ENCODE assay signal across 17 cellular contexts in genomic region chr4:168541608-168541953, GRCh38. TPM values are rescaled to one million over a fixed set of nuclear protein-coding genes. Genes with fewer than 3 reads are reported as not detected.
A peak's percentile ranks its signal among the peaks of the same experiment; 100 is the strongest.
DNase-seq lines count a peak whose midpoint lies in the region; ATAC-seq and TF ChIP-seq lines count a peak whose summit lies in the region.
"Had no signal": no experiment of that assay in that cellular context is flagged by ENCODE, and none has a peak within 500 bp of the region (broad histone marks: within the 10 kb centered on the region; RNA-seq: fewer than 3 reads in every experiment).

No MANE protein-coding gene starts in this region.

- no peak for ATAC-seq in T-helper 17 cell
- ATAC-seq in CD4-positive, alpha-beta T cell (ENCODE audit: poor library complexity), result no peak
- ATAC-seq: activated naive CD4-positive, alpha-beta T cell treated with anti-CD3 and anti-CD28 coated beads, Interleukin-2, amount 50 U/mL, for 72 hours; left lobe of liver had no signal

- H3K27me3 Mint-ChIP-seq in T-helper 17 cell, result peaks cover 14% of the 10 kb centered on the region
- peaks cover 13% of the 10 kb centered on the region for H3K27me3 Mint-ChIP-seq in CD4-positive, alpha-beta T cell

- no peaks in the 10 kb centered on the region for H3K36me3 ChIP-seq in ACC112 (ENCODE audit: insufficient read depth, low read length)
- H3K36me3 ChIP-seq in adipocyte (ENCODE audit: control insufficient read depth, insufficient read depth, low read length, severe bottlenecking), result no peaks in the 10 kb centered on the region

- intact Hi-C loops in CD4-positive, alpha-beta T cell (cut with DNase I, micrococcal nuclease), result no loop called here

- no peaks in the 10 kb centered on the region for H3K27me3 ChIP-seq in ACC112 (ENCODE audit: insufficient read depth, low read length)
- no peaks in the 10 kb centered on the region for H3K27me3 ChIP-seq in adipocyte (replicated peaks; ENCODE audit: control insufficient read depth, insufficient read depth, low read length)
- no peaks in the 10 kb centered on the region for H3K27me3 ChIP-seq in CD4-positive, alpha-beta T cell (ENCODE audit: control insufficient read depth, insufficient read depth, low read length)

- H3K9me3 ChIP-seq in adipocyte (ENCODE audit: control insufficient read depth, low read length) (no peaks in the 10 kb centered on the region), T-helper 17 cell (ENCODE audit: control insufficient read depth, low read length, poor library complexity, severe bottlenecking) (no peaks in the 10 kb centered on the region)
- no peaks in the 10 kb centered on the region for H3K9me3 ChIP-seq in CD4-positive, alpha-beta T cell (ENCODE audit: control insufficient read depth, low read length)
- H3K9me3 ChIP-seq: psoas muscle had no signal

- H2AFZ ChIP-seq in ACC112 (ENCODE audit: low read length, unreplicated experiment), result no peak overlapping the region

- H3K27ac Mint-ChIP-seq in T-helper 17 cell, result no peak overlapping the region
- H3K27ac Mint-ChIP-seq in CD4-positive, alpha-beta T cell, result no peak overlapping the region
- H3K27ac Mint-ChIP-seq: activated naive CD4-positive, alpha-beta T cell treated with anti-CD3 and anti-CD28 coated beads, Interleukin-2, amount 50 U/mL, for 72 hours had no signal

- H3K27ac ChIP-seq in ACC112 (ENCODE audit: low read depth, low read length), result peak overlapping the region; percentile 75; the same call in 1 of the 2 replicates
- no peak overlapping the region for H3K27ac ChIP-seq in CD4-positive, alpha-beta T cell (ENCODE audit: low read depth, low read length)

- H3K4me3 Mint-ChIP-seq in T-helper 17 cell, result no peak overlapping the region
- no peak overlapping the region for H3K4me3 Mint-ChIP-seq in CD4-positive, alpha-beta T cell

- H3K9me3 Mint-ChIP-seq in CD4-positive, alpha-beta T cell, result no peaks in the 10 kb centered on the region
- H3K9me3 Mint-ChIP-seq: activated naive CD4-positive, alpha-beta T cell treated with anti-CD3 and anti-CD28 coated beads, Interleukin-2, amount 50 U/mL, for 72 hours had no signal

- no peaks in the 10 kb centered on the region for H3K36me3 Mint-ChIP-seq in T-helper 17 cell (ENCODE audit: low read depth)
- no peaks in the 10 kb centered on the region for H3K36me3 Mint-ChIP-seq in CD4-positive, alpha-beta T cell (ENCODE audit: low read depth)
- H3K36me3 Mint-ChIP-seq: activated naive CD4-positive, alpha-beta T cell treated with anti-CD3 and anti-CD28 coated beads, Interleukin-2, amount 50 U/mL, for 72 hours had no signal

- no peak overlapping the region for H3K4me3 ChIP-seq in ACC112 (ENCODE audit: low read depth, low read length)
- H3K4me3 ChIP-seq in adipocyte (ENCODE audit: low read length), result no peak overlapping the region
- H3K4me3 ChIP-seq in fibroblast of villous mesenchyme (ENCODE audit: low read depth, low read length), result no peak overlapping the region
- H3K4me3 ChIP-seq: psoas muscle had no signal

- POLR2A ChIA-PET in CD4-positive, alpha-beta T cell (lab: Charles Lee), result no interaction called here

- no peak for TF ChIP-seq CTCF in fibroblast of villous mesenchyme (IDR thresholded peaks at IDR 0.05; ENCODE audit: insufficient read depth, low read depth, low read length)
- TF ChIP-seq CTCF in CD4-positive, alpha-beta T cell (IDR thresholded peaks at IDR 0.05), result no peak

- no peak overlapping the region for H3K9ac ChIP-seq in adipocyte (ENCODE audit: low read length)

- peaks cover 33% of the 10 kb centered on the region for H3K4me1 ChIP-seq in ACC112 (ENCODE audit: control insufficient read depth, insufficient read depth, low read length, unreplicated experiment)
- peaks cover 10% of the 10 kb centered on the region for H3K4me1 ChIP-seq in adipocyte (ENCODE audit: control insufficient read depth, insufficient read depth, low read length)

- H3K4me1 Mint-ChIP-seq in T-helper 17 cell, result no peaks in the 10 kb centered on the region
- no peaks in the 10 kb centered on the region for H3K4me1 Mint-ChIP-seq in CD4-positive, alpha-beta T cell (ENCODE audit: low read depth)

- no peaks in the 10 kb centered on the region for H3K79me2 ChIP-seq in ACC112 (ENCODE audit: control insufficient read depth, insufficient read depth, low read length, unreplicated experiment)

- DNase-seq in HT1080 (ENCODE audit: low read depth), result peak; percentile 82
- DNase-seq in adipocyte (ENCODE audit: low read depth), result peak; percentile 63
- DNase-seq in fibroblast of villous mesenchyme (ENCODE audit: low read depth), result peak; percentile 64
- DNase-seq in T-helper 17 cell, result no peak
- no peak for DNase-seq in CD4-positive, alpha-beta T cell
- DNase-seq in activated CD4-positive, alpha-beta T cell treated with anti-CD3 and anti-CD28 coated beads for 48 hours, result no peak
- DNase-seq in dedifferentiated amniotic fluid mesenchymal stem cell (ENCODE audit: extremely low spot score), result no peak
- DNase-seq: activated CD4-positive, alpha-beta T cell treated with anti-CD3 and anti-CD28 coated beads for 4 hours; activated T-cell treated with anti-CD3 and anti-CD28 coated beads, Interleukin-2, amount 50 U/mL, for 1 hour; cerebellar nuclear complex; hypothalamus; psoas muscle; Right ventricle myocardium superior; stimulated activated CD4-positive, alpha-beta T cell treated with anti-CD3 and anti-CD28 coated beads, Interleukin-15, amount 100 ng/mL, for 24 hours had no signal

- CTCF ChIA-PET in CD4-positive, alpha-beta T cell (lab: Charles Lee), result interaction anchor here (1.6 kb wide), 1 partner anchor 19 kb away, joined by 3 read pairs; no protein-coding TSS in a partner anchor

RNA-seq across cellular contexts. Expression of gene PALLD, which starts 44.7 kb away (rescaled TPM):
- 44.1 and 47.8 TPM in 2 replicates for total RNA-seq in HT1080 (2014; rRNA removed; shearing (Covaris generic))
- polyA plus RNA-seq in HT1080 (2015; cell fraction: cytosol; rRNA removed), result 37.6 and 51.8 TPM in 2 replicates
- polyA plus RNA-seq in HT1080 (2015; cell fraction: nucleus; rRNA removed), result 30.5 and 35.9 TPM in 2 replicates
- total RNA-seq in fibroblast of villous mesenchyme (188 and 281 TPM in 2 replicates), T-helper 17 cell (under 1 TPM; 0.26 to 0.67 TPM)
- total RNA-seq in CD4-positive, alpha-beta T cell, result under 1 TPM; 0.49 to 0.78 TPM

Comparison
In these comparisons a context has a peak if more than half of its experiments do, and no peak if none do; other contexts are left out.
1. DNase-seq: peak in HT1080 (single experiment), adipocyte (single experiment) and fibroblast of villous mesenchyme (single experiment); none in T-helper 17 cell (0 of 3), CD4-positive, alpha-beta T cell (0 of 10), activated CD4-positive, alpha-beta T cell treated with anti-CD3 and anti-CD28 coated beads for 48 hours (single experiment) and dedifferentiated amniotic fluid mesenchymal stem cell (single experiment).
2. RNA of gene PALLD, which starts 44.7 kb away (total RNA-seq): 188 to 281 TPM in fibroblast of villous mesenchyme and 44.1 to 47.8 TPM in HT1080; 0.49 to 0.78 TPM in CD4-positive, alpha-beta T cell and 0.26 to 0.67 TPM in T-helper 17 cell; every median in the first group is over 10 times any median in the second.